ENCODE assay signal across 18 cellular contexts in genomic region chr5:2642684-2643325, GRCh38.
DNase-seq lines count a peak whose midpoint lies in the region; ATAC-seq, FAIRE-seq and TF ChIP-seq lines count a peak whose summit lies in the region.
"Had no signal": no experiment of that assay in that cellular context is flagged by ENCODE, and none has a peak within 500 bp of the region (broad histone marks: within the 10 kb centered on the region; RNA-seq: fewer than 3 reads in every experiment).

No MANE protein-coding gene starts in this region.

- no peak overlapping the region for H3K4me3 Mint-ChIP-seq in astrocyte (ENCODE audit: unreplicated experiment)
- H3K4me3 Mint-ChIP-seq: B cell; CD14-positive monocyte; CD8-positive, alpha-beta T cell; GM23338 had no signal

- no peak for TF ChIP-seq CTCF in HEK293 (tag by site-specific recombination; IDR thresholded peaks at IDR 0.05)
- TF ChIP-seq CTCF in astrocyte (IDR thresholded peaks at IDR 0.05; ENCODE audit: insufficient read depth, low read depth, low read length) = no peak

- DNase-seq in astrocyte (ENCODE audit: low read depth) (peak; percentile 48), neuronal stem cell (ENCODE audit: low spot score) (no peak), aorta (no peak), SHP77 (lab: John Stamatoyannopoulos, UW) (no peak), COLO668 (lab: John Stamatoyannopoulos, UW; ENCODE audit: unreplicated experiment) (no peak)
- no peak for DNase-seq in stimulated activated naive CD4-positive, alpha-beta T cell (lab: John Stamatoyannopoulos, UW)
- DNase-seq: ACHN; Caco-2; CD8-positive, alpha-beta T cell; DMS53; H7 had no signal

- FAIRE-seq in astrocyte (lab: Jason Lieb, UNC) = no peak
- FAIRE-seq: GM12878, GM18507 had no signal

- H3K36me3 ChIP-seq in BLaER1 treated with 17β-estradiol and CSF1 and Interleukin-3, amounts not matched to agents 10 nM and 100 nM = no peaks in the 10 kb centered on the region
- H3K36me3 ChIP-seq in HEK293 (ENCODE audit: control insufficient read depth in 2 of 2, insufficient read depth in 1 of 2, low read length in 2 of 2) (no peaks in the 10 kb centered on the region), astrocyte (ENCODE audit: insufficient read depth, low read length) (no peaks in the 10 kb centered on the region), neuronal stem cell (replicated peaks in 1 of 2; ENCODE audit: control insufficient read depth in 2 of 2, insufficient read depth in 2 of 2, low read length in 2 of 2) (no peaks in the 10 kb centered on the region), aorta (ENCODE audit: control insufficient read depth in 1 of 2, insufficient read depth in 2 of 2, low read length in 1 of 2) (no peaks in the 10 kb centered on the region)

- H2AFZ ChIP-seq in astrocyte (ENCODE audit: low read depth, low read length) = no peak overlapping the region
- peak overlapping the region; percentile 39 for H2AFZ ChIP-seq in neuronal stem cell (ENCODE audit: low read length)
- H2AFZ ChIP-seq: GM23338 had no signal

- WGBS in neuronal stem cell (ENCODE audit: extremely low coverage in 2 of 2, insufficient read length in 2 of 2, insufficient replicate concordance in 1 of 2), 2 donors = no CpG with 5 or more reads among the region's 27 CpGs
- 27 to 38% methylated on average over 26 to 27 of the region's 27 CpGs for WGBS in aorta, 2 donors

- H4K91ac ChIP-seq in neuronal stem cell (ENCODE audit: low read depth, low read length, poor library complexity) = no peak overlapping the region

- no peaks in the 10 kb centered on the region for H3K79me1 ChIP-seq in neuronal stem cell (ENCODE audit: low read depth, low read length)

- H2BK12ac ChIP-seq in neuronal stem cell (ENCODE audit: low read length) = no peak overlapping the region

- no peak overlapping the region for H3K4me3 ChIP-seq in BLaER1 treated with 17β-estradiol and CSF1 and Interleukin-3, amounts not matched to agents 10 nM and 100 nM
- H3K4me3 ChIP-seq in HEK293 (ENCODE audit: low read depth, low read length) (no peak overlapping the region), astrocyte (ENCODE audit: insufficient read depth, low read depth, low read length) (no peak overlapping the region), neuronal stem cell (ENCODE audit: low read length in 2 of 2) (no peak overlapping the region), aorta (ENCODE audit: low read length in 2 of 2) (no peak overlapping the region)
- H3K4me3 ChIP-seq: GM12878, GM23338 had no signal

- ATAC-seq in aorta (ENCODE audit: low FRiP score) = no peak
- ATAC-seq: CD8-positive, alpha-beta T cell; GM12878; GM23338 had no signal

- peak overlapping the region; percentile 21 for H3K23ac ChIP-seq in neuronal stem cell (ENCODE audit: low read depth, low read length, poor library complexity)

- no peak overlapping the region for H3K18ac ChIP-seq in neuronal stem cell (ENCODE audit: low read length)

- peak overlapping the region; percentile 78 for H2BK15ac ChIP-seq in neuronal stem cell (ENCODE audit: low read length)

- H3K9me3 ChIP-seq in BLaER1 treated with 17β-estradiol and CSF1 and Interleukin-3, amounts not matched to agents 10 nM and 100 nM (replicated peaks in 1 of 11) = peaks cover 0 to 21% (median 4%) of the 10 kb centered on the region in 11 experiments; a peak in 8 of 22 replicates
- H3K9me3 ChIP-seq in HEK293 (ENCODE audit: control insufficient read depth, insufficient read depth, low read depth, low read length) = no peaks in the 10 kb centered on the region
- H3K9me3 ChIP-seq in astrocyte (ENCODE audit: insufficient read depth, low read depth, low read length) = no peaks in the 10 kb centered on the region
- H3K9me3 ChIP-seq in neuronal stem cell (replicated peaks in 1 of 2; ENCODE audit: control insufficient read depth in 2 of 2, insufficient read depth in 1 of 2, low read depth in 1 of 2, low read length in 2 of 2) = peaks cover 0 to 3% of the 10 kb centered on the region in 2 donors
- no peaks in the 10 kb centered on the region for H3K9me3 ChIP-seq in aorta (ENCODE audit: control insufficient read depth, low read length)
- H3K9me3 ChIP-seq: Caco-2 had no signal

- H3K4me1 Mint-ChIP-seq in astrocyte (ENCODE audit: low read depth, unreplicated experiment) = no peaks in the 10 kb centered on the region
- H3K4me1 Mint-ChIP-seq: B cell, CD14-positive monocyte had no signal

- H3K79me2 ChIP-seq in astrocyte (ENCODE audit: insufficient read depth, low read length) = no peaks in the 10 kb centered on the region

- no peak overlapping the region for H2BK120ac ChIP-seq in neuronal stem cell (ENCODE audit: low read depth, low read length)

- H4K8ac ChIP-seq in neuronal stem cell (ENCODE audit: low read depth, low read length) = no peak overlapping the region

- CTCF ChIA-PET in HEK293 (lab: Yijun Ruan, JAX) = no interaction called here

- H3K36me3 Mint-ChIP-seq in astrocyte (ENCODE audit: low read depth, unreplicated experiment) = no peaks in the 10 kb centered on the region
- H3K36me3 Mint-ChIP-seq: CD14-positive monocyte; CD8-positive, alpha-beta T cell had no signal

- H3K27ac ChIP-seq in BLaER1 treated with 17β-estradiol and CSF1 and Interleukin-3, amounts not matched to agents 10 nM and 100 nM = no peak overlapping the region
- no peak overlapping the region for H3K27ac ChIP-seq in HEK293 (ENCODE audit: extremely low read depth, low read depth, low read length)
- H3K27ac ChIP-seq in astrocyte (ENCODE audit: low read depth, low read length) = no peak overlapping the region
- no peak overlapping the region for H3K27ac ChIP-seq in neuronal stem cell (replicated peaks; ENCODE audit: low read length)
- H3K27ac ChIP-seq in aorta (ENCODE audit: low read depth in 1 of 2, low read length in 2 of 2) = no peak overlapping the region

- H2AK5ac ChIP-seq in neuronal stem cell (ENCODE audit: low read depth, low read length) = peak overlapping the region; percentile 57

- intact Hi-C loops in aorta (cut with DNase I) = no loop called here

- no peaks in the 10 kb centered on the region for H4K20me1 ChIP-seq in BLaER1 treated with 17β-estradiol and CSF1 and Interleukin-3, amounts not matched to agents 10 nM and 100 nM
- no peaks in the 10 kb centered on the region for H4K20me1 ChIP-seq in astrocyte (ENCODE audit: insufficient read depth, low read length)

- H2BK5ac ChIP-seq in neuronal stem cell (ENCODE audit: low read length) = no peak overlapping the region

- no peaks in the 10 kb centered on the region for H3K9me3 Mint-ChIP-seq in astrocyte (ENCODE audit: unreplicated experiment)
- H3K9me3 Mint-ChIP-seq: CD8-positive, alpha-beta T cell; GM23338 had no signal

- H3K4ac ChIP-seq in neuronal stem cell (ENCODE audit: low read length) = no peak overlapping the region

- peaks cover 0 to 16% (median 0%) of the 10 kb centered on the region in 11 experiments; a peak in 3 of 22 replicates for H3K27me3 ChIP-seq in BLaER1 treated with 17β-estradiol and CSF1 and Interleukin-3, amounts not matched to agents 10 nM and 100 nM
- H3K27me3 ChIP-seq in astrocyte (ENCODE audit: insufficient read depth, low read length) = no peaks in the 10 kb centered on the region
- H3K27me3 ChIP-seq in neuronal stem cell (ENCODE audit: control insufficient read depth in 3 of 3, insufficient read depth in 3 of 3, low read depth in 1 of 3, low read length in 3 of 3) = no peaks in the 10 kb centered on the region
- no peaks in the 10 kb centered on the region for H3K27me3 ChIP-seq in aorta (ENCODE audit: control insufficient read depth in 1 of 2, insufficient read depth in 2 of 2, low read length in 1 of 2)

- POLR2A ChIA-PET in HEK293 (lab: Yijun Ruan, JAX) = no interaction called here

- peak overlapping the region; percentile 11 for H3K14ac ChIP-seq in neuronal stem cell (ENCODE audit: low read length)

- no peak overlapping the region for H3K9ac ChIP-seq in BLaER1 treated with 17β-estradiol and CSF1 and Interleukin-3, amounts not matched to agents 10 nM and 100 nM
- no peak overlapping the region for H3K9ac ChIP-seq in astrocyte (ENCODE audit: low read length)
- no peak overlapping the region for H3K9ac ChIP-seq in neuronal stem cell (ENCODE audit: low read depth, low read length, poor library complexity)

- peaks cover 0 to 26% (median 18%) of the 10 kb centered on the region in 10 experiments; a peak in 14 of 20 replicates for H3K4me1 ChIP-seq in BLaER1 treated with 17β-estradiol and CSF1 and Interleukin-3, amounts not matched to agents 10 nM and 100 nM
- no peaks in the 10 kb centered on the region for H3K4me1 ChIP-seq in HEK293 (ENCODE audit: control insufficient read depth, insufficient read depth, low read length)
- H3K4me1 ChIP-seq in astrocyte (ENCODE audit: insufficient read depth, low read length) = no peaks in the 10 kb centered on the region
- H3K4me1 ChIP-seq in neuronal stem cell (ENCODE audit: control insufficient read depth in 2 of 2, insufficient read depth in 1 of 2, low read depth in 1 of 2, low read length in 2 of 2) = peaks cover 3 to 4% of the 10 kb centered on the region in 2 donors
- H3K4me1 ChIP-seq in aorta (ENCODE audit: control insufficient read depth in 1 of 2, insufficient read depth in 2 of 2, low read length in 2 of 2) = no peaks in the 10 kb centered on the region
- H3K4me1 ChIP-seq: Caco-2 had no signal

- H3K27me3 Mint-ChIP-seq in astrocyte (ENCODE audit: low read depth, unreplicated experiment) = peaks cover 38% of the 10 kb centered on the region
- H3K27me3 Mint-ChIP-seq: B cell had no signal

- H3K4me2 ChIP-seq in BLaER1 treated with 17β-estradiol and CSF1 and Interleukin-3, amounts not matched to agents 10 nM and 100 nM = peak overlapping the region in 10 of 11 experiments; percentile 7 to 67 (median 48); a peak in 17 of 22 replicates
- H3K4me2 ChIP-seq in astrocyte (ENCODE audit: low read length) (peak overlapping the region; percentile 26), neuronal stem cell (ENCODE audit: insufficient read depth, low read length, poor library complexity, severe bottlenecking) (no peak overlapping the region)
- H3K4me2 ChIP-seq: GM23338 had no signal

- no peak overlapping the region for H3K27ac Mint-ChIP-seq in astrocyte (ENCODE audit: unreplicated experiment)
- H3K27ac Mint-ChIP-seq: B cell; CD8-positive, alpha-beta T cell; GM23338 had no signal

TF ChIP-seq in HEK293, 187 proteins besides CTCF, POLR2A, EP300 and RAD21:
- TF ChIP-seq ZNF433 (tag by site-specific recombination; IDR thresholded peaks at IDR 0.05; ENCODE audit: low read depth) (no peak), TCF7L2 (IDR thresholded peaks at IDR 0.05; ENCODE audit: borderline replicate concordance, low read depth, low read length) (peak; percentile 75), GFI1B (tag by site-specific recombination; IDR thresholded peaks at IDR 0.05) (no peak), ZNF341 (tag by site-specific recombination; IDR thresholded peaks at IDR 0.05; ENCODE audit: low read depth) (no peak), ZIC2 (tag by site-specific recombination; IDR thresholded peaks at IDR 0.05) (peak; percentile 53; the same call in 1 of the 2 replicates), ZBTB1 (tag by site-specific recombination; IDR thresholded peaks at IDR 0.05) (no peak)
